Comparison of ENCODE assay signal across 8 cellular contexts in the genomic region with DNA sequence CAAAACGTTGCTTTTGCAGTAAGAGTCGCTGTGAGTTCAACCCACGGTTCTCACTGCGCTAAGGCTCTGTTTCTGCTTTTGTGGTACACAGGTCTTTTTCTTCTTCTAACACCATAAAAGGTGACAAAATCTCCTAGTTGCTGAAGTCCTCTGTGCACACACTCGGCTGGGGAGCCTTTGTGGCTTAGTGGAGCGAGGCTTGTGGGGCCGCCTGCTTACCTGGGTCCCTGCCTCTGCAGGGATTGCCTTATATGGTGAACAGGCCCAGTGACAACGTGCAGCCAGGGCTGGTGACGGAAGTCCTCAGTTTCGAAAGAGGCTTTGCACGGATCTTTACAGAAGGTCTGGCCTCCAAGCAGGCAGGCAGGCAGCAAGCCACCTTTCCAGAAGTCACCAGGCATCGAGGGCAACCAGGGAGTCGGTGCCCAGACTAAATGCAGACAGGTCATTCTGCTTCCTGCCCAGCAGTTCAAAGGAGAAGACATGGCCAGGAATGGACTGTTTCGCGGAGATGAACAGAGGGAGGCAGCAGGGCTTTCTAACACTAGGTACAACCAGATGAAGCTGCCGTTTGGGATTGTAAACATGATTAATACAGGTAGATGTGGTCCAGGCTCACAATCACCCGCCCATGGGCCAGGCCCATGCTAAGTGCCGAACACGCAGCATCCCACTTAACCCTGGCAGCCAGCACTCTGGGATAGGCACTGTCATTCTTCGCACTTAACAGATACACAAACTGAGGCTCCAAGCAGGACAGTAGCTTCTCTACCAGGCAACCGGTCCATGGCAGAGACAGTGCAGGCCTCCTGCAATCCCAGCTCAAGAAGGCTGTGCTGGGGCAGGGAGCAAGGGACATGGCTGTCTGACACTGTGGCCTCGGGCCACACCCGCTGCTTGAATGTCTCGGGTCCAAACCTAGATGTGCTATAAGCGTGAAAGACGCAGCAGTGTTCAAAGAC. TPM values are rescaled to one million over a fixed set of nuclear protein-coding genes. Genes with fewer than 3 reads are reported as not detected.
A peak's percentile ranks its signal among the peaks of the same experiment; 100 is the strongest.
DNase-seq lines count a peak whose midpoint lies in the region; ATAC-seq and TF ChIP-seq lines count a peak whose summit lies in the region.

No MANE protein-coding gene starts in this region.

- H3K9me3 ChIP-seq in DOHH2 (ENCODE audit: control insufficient read depth, insufficient read depth, low read length): no peaks in the 10 kb centered on the region

- H3K4me1 Mint-ChIP-seq in activated CD4-positive, alpha-beta T cell treated with anti-CD3 and anti-CD28 coated beads, Interleukin-2, amount 10 ng/mL, durations not matched to agents 7 days and 5 days: peaks cover 91% of the 10 kb centered on the region

- ATAC-seq in GM21515 (IDR thresholded peaks at IDR 0.05; ENCODE audit: unreplicated experiment): peak; percentile 95
- ATAC-seq in omental fat pad (ENCODE audit: low FRiP score): no peak

- H3K27ac Mint-ChIP-seq in activated CD4-positive, alpha-beta T cell treated with anti-CD3 and anti-CD28 coated beads, Interleukin-2, amount 10 ng/mL, durations not matched to agents 7 days and 5 days: peak overlapping the region; percentile 98

- TF ChIP-seq CTCF in DOHH2 (IDR thresholded peaks at IDR 0.05; ENCODE audit: low read depth, low read length, poor library complexity, severe bottlenecking) (no peak), omental fat pad (IDR thresholded peaks at IDR 0.05) (no peak)

- peak overlapping the region; percentile 83 for H3K27ac ChIP-seq in DOHH2 (ENCODE audit: low read depth, low read length)

- no peaks in the 10 kb centered on the region for H3K79me2 ChIP-seq in DOHH2 (ENCODE audit: control insufficient read depth, low read length)

- H4K20me1 ChIP-seq in DOHH2 (ENCODE audit: control insufficient read depth, insufficient read depth, low read depth, low read length): no peaks in the 10 kb centered on the region

- H3K36me3 ChIP-seq in DOHH2 (ENCODE audit: control insufficient read depth, low read length): no peaks in the 10 kb centered on the region

- POLR2A ChIA-PET in activated CD4-positive, alpha-beta T cell treated with anti-CD3 and anti-CD28 coated beads, Interleukin-2, amount 10 ng/mL, durations not matched to agents 7 days and 5 days (lab: Charles Lee): interaction anchor here (1.0 to 1.6 kb wide), 4 partner anchors 9 to 101 kb away, joined by 4 to 6 read pairs (median 4); no protein-coding TSS in a partner anchor

- peaks cover 46% of the 10 kb centered on the region for H3K4me1 ChIP-seq in DOHH2 (ENCODE audit: control insufficient read depth, low read length)

- peaks cover 2% of the 10 kb centered on the region for H3K9me3 Mint-ChIP-seq in activated CD4-positive, alpha-beta T cell treated with anti-CD3 and anti-CD28 coated beads, Interleukin-2, amount 10 ng/mL, durations not matched to agents 7 days and 5 days

- peak overlapping the region; percentile 56 for H3K4me3 ChIP-seq in DOHH2 (ENCODE audit: low read length)
- peak overlapping the region; percentile 15 for H3K4me3 ChIP-seq in Jurkat, Clone E6-1 (ENCODE audit: low read length)

- CTCF ChIA-PET in activated CD4-positive, alpha-beta T cell treated with anti-CD3 and anti-CD28 coated beads, Interleukin-2, amount 10 ng/mL, durations not matched to agents 7 days and 5 days (lab: Charles Lee): interaction anchor here (0.7 to 2.1 kb wide), 7 partner anchors 9 to 328 kb away, joined by 3 to 12 read pairs (median 4); a partner anchor contains a TSS

- DNase-seq in Jurkat, Clone E6-1 (ENCODE audit: low read depth, low spot score): peak; percentile 94
- DNase-seq in activated CD4-positive, alpha-beta T cell treated with anti-CD3 and anti-CD28 coated beads, Interleukin-2, amount 10 ng/mL, durations not matched to agents 7 days and 5 days: peak; percentile 95
- peak; percentile 85 for DNase-seq in cardiac septum (ENCODE audit: low spot score)
- peak; percentile 77 to 79 for DNase-seq in stimulated activated CD8-positive, alpha-beta memory T cell treated with anti-CD3 and anti-CD28 coated beads, Interleukin-15, amount 100 ng/mL, for 48 hours (ENCODE audit: low read depth in 2 of 2)
- no peak for DNase-seq in omental fat pad (ENCODE audit: low spot score)
- no peak for DNase-seq in middle frontal gyrus (ENCODE audit: extremely low spot score, low spot score)

- peaks cover 14% of the 10 kb centered on the region; the same call in 1 of the 2 replicates for H3F3A ChIP-seq in DOHH2 (ENCODE audit: control insufficient read depth, insufficient read depth)

- H3K4me2 ChIP-seq in DOHH2 (ENCODE audit: low read length): peak overlapping the region; percentile 74

- no peaks in the 10 kb centered on the region for H3K9me2 ChIP-seq in DOHH2 (replicated peaks; ENCODE audit: control insufficient read depth, low read length)

- no peaks in the 10 kb centered on the region for H3K27me3 ChIP-seq in DOHH2 (ENCODE audit: control insufficient read depth, low read length)

- H3K36me3 Mint-ChIP-seq in activated CD4-positive, alpha-beta T cell treated with anti-CD3 and anti-CD28 coated beads, Interleukin-2, amount 10 ng/mL, durations not matched to agents 7 days and 5 days (ENCODE audit: low read depth): peaks cover 11% of the 10 kb centered on the region

- peak overlapping the region; percentile 49 for H3K4me3 Mint-ChIP-seq in activated CD4-positive, alpha-beta T cell treated with anti-CD3 and anti-CD28 coated beads, Interleukin-2, amount 10 ng/mL, durations not matched to agents 7 days and 5 days

- intact Hi-C loops in cardiac septum (cut with DNase I): no loop called here

- H3K27me3 Mint-ChIP-seq in activated CD4-positive, alpha-beta T cell treated with anti-CD3 and anti-CD28 coated beads, Interleukin-2, amount 10 ng/mL, durations not matched to agents 7 days and 5 days: no peaks in the 10 kb centered on the region

RNA-seq across cellular contexts. Expression of a gene that starts 10.7 kb away (rescaled TPM):
- polyA plus RNA-seq in Jurkat, Clone E6-1 (2012; ENCODE audit: insufficient read depth, insufficient read length): 7.7 TPM
- total RNA-seq in activated CD4-positive, alpha-beta T cell treated with anti-CD3 and anti-CD28 coated beads, Interleukin-2, amount 10 ng/mL, durations not matched to agents 7 days and 5 days: 1 to 10 TPM; 8.8 to 10.0 TPM
- total RNA-seq in cardiac septum (8.5 TPM), omental fat pad (1 to 10 TPM; 6.4 to 9.1 (median 8.4) TPM)

Comparison
In these comparisons a context has a peak if more than half of its experiments do, and no peak if none do; other contexts are left out.
1. DNase-seq: peak in Jurkat, Clone E6-1 (single experiment), activated CD4-positive, alpha-beta T cell treated with anti-CD3 and anti-CD28 coated beads, Interleukin-2, amount 10 ng/mL, durations not matched to agents 7 days and 5 days (single experiment), cardiac septum (single experiment) and stimulated activated CD8-positive, alpha-beta memory T cell treated with anti-CD3 and anti-CD28 coated beads, Interleukin-15, amount 100 ng/mL, for 48 hours (2 of 2); none in omental fat pad (single experiment) and middle frontal gyrus (single experiment).